ENCODE assay signal across 28 cellular contexts in genomic region chr14:74929242-74929641, GRCh38. TPM values are rescaled to one million over a fixed set of nuclear protein-coding genes. Genes with fewer than 3 reads are reported as not detected.
"Had no signal": no experiment of that assay in that cellular context is flagged by ENCODE, and none has a peak within 500 bp of the region (broad histone marks: within the 10 kb centered on the region; RNA-seq: fewer than 3 reads in every experiment).

No MANE protein-coding gene starts in this region.

- H3K36me3 Mint-ChIP-seq: naive thymus-derived CD8-positive, alpha-beta T cell had no signal

- H3K4me1 Mint-ChIP-seq: endodermal cell had no signal

- DNase-seq: effector CD4-positive, alpha-beta T cell; endodermal cell; heart left ventricle; hippocampal formation; mesendoderm; naive thymus-derived CD8-positive, alpha-beta T cell; stimulated activated CD4-positive, alpha-beta T cell treated with anti-CD3 and anti-CD28 coated beads, Interleukin-12 subunit alpha, Interleukin-12 subunit beta, amount 100 ng/mL, for 4 hours; stimulated activated naive CD4-positive, alpha-beta T cell; stomach; substantia nigra; transverse colon had no signal

- H3K27ac Mint-ChIP-seq: endodermal cell; naive thymus-derived CD8-positive, alpha-beta T cell had no signal

- H3K4me3 ChIP-seq: coronary artery, heart left ventricle, stomach, thoracic aorta, transverse colon had no signal

- H3K27ac ChIP-seq: coronary artery, heart left ventricle, stomach, thoracic aorta, transverse colon had no signal

- H3K9me3 Mint-ChIP-seq: endodermal cell; naive thymus-derived CD8-positive, alpha-beta T cell had no signal

- H3K27me3 ChIP-seq: heart left ventricle had no signal

- H3K9me3 ChIP-seq: heart left ventricle, stomach, thoracic aorta, transverse colon had no signal

- H3K36me3 ChIP-seq: heart left ventricle, stomach, thoracic aorta, transverse colon had no signal

- H3K4me3 Mint-ChIP-seq: endodermal cell; naive thymus-derived CD8-positive, alpha-beta T cell had no signal

- FAIRE-seq: endothelial cell of umbilical vein, frontal cortex had no signal

- ATAC-seq: heart left ventricle; naive thymus-derived CD8-positive, alpha-beta T cell; sciatic nerve had no signal

RNA-seq across cellular contexts. Expression of gene PGF, which starts 26.2 kb away (rescaled TPM):
- total RNA-seq: mononuclear cell; naive thymus-derived CD8-positive, alpha-beta T cell had no signal
- polyA plus RNA-seq: neural cell had no signal

RNA-seq across cellular contexts. Expression of gene PROX2, which starts 53.3 kb away (rescaled TPM):
- total RNA-seq: dermis microvascular lymphatic vessel endothelial cell, endodermal cell, endothelial cell of umbilical vein, fibroblast of lung, frontal cortex, glomerular endothelial cell, heart left ventricle, kidney epithelial cell, liver, lung microvascular endothelial cell, osteocyte, pulmonary artery endothelial cell, sciatic nerve, skeletal muscle tissue, stomach, thoracic aorta had no signal
- polyA plus RNA-seq: esophagus, heart left ventricle, neural cell, stomach had no signal
